In the genomic region with DNA sequence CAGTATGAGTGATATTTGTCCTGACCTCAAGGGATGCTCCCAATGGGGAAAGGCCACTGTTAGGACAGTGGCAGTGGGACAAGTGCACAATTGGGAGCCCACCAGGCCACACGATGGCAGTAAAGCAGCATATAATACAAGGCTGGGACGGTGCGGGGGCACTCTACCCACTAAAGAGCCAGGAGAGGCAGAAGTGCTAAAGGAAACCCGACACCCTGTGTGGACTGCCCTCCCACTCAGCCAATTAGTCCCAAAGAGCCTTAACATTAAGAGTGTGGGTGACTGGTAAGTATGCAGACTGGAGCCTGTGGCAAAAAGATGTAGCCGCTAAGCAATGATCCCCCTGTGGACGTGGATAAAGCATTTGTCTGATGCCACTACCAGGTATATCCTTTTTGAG, we compare ENCODE assay signal across 8 cellular contexts. TPM values are rescaled to one million over a fixed set of nuclear protein-coding genes. Genes with fewer than 3 reads are reported as not detected.
DNase-seq lines count a peak whose midpoint lies in the region; ATAC-seq and TF ChIP-seq lines count a peak whose summit lies in the region.

No MANE protein-coding gene starts in this region.

- no peak overlapping the region for H3K27ac ChIP-seq in tibial artery

- no peaks in the 10 kb centered on the region for H3K4me1 Mint-ChIP-seq in activated T-helper 17 cell treated with anti-CD3 and anti-CD28 coated beads, Interleukin-2, amount 50 U/mL, for 72 hours
- no peaks in the 10 kb centered on the region for H3K4me1 Mint-ChIP-seq in osteocyte (ENCODE audit: unreplicated experiment)

- ATAC-seq in activated T-helper 17 cell treated with anti-CD3 and anti-CD28 coated beads, Interleukin-2, amount 50 U/mL, for 72 hours (replicated peaks) = peak; percentile 94

- in situ Hi-C loops in KBM-7 (cut with MboI; ENCODE audit: low pct_unique_long_range_greater_than_20kb, low sequenced_read_pairs) = no loop called here

- H3K27me3 ChIP-seq in tibial artery = no peaks in the 10 kb centered on the region

- peaks cover 3% of the 10 kb centered on the region for H3K27me3 Mint-ChIP-seq in activated T-helper 17 cell treated with anti-CD3 and anti-CD28 coated beads, Interleukin-2, amount 50 U/mL, for 72 hours
- H3K27me3 Mint-ChIP-seq in osteocyte (ENCODE audit: unreplicated experiment) = no peaks in the 10 kb centered on the region

- H3K27ac Mint-ChIP-seq in activated T-helper 17 cell treated with anti-CD3 and anti-CD28 coated beads, Interleukin-2, amount 50 U/mL, for 72 hours = peak overlapping the region; percentile 13
- no peak overlapping the region for H3K27ac Mint-ChIP-seq in osteocyte (ENCODE audit: unreplicated experiment)

- TF ChIP-seq CTCF in foreskin fibroblast (IDR thresholded peaks at IDR 0.05; ENCODE audit: low read depth, low read length) (peak; percentile 69), osteocyte (IDR thresholded peaks at IDR 0.05) (peak; percentile 58), tibial artery (IDR thresholded peaks at IDR 0.05) (peak; percentile 41 to 45)

- no peaks in the 10 kb centered on the region for H3K36me3 ChIP-seq in tibial artery

- H3K4me3 Mint-ChIP-seq in activated T-helper 17 cell treated with anti-CD3 and anti-CD28 coated beads, Interleukin-2, amount 50 U/mL, for 72 hours = no peak overlapping the region
- no peak overlapping the region for H3K4me3 Mint-ChIP-seq in osteocyte (ENCODE audit: unreplicated experiment)

- no peaks in the 10 kb centered on the region for H3K36me3 Mint-ChIP-seq in activated T-helper 17 cell treated with anti-CD3 and anti-CD28 coated beads, Interleukin-2, amount 50 U/mL, for 72 hours (ENCODE audit: low read depth)
- no peaks in the 10 kb centered on the region for H3K36me3 Mint-ChIP-seq in osteocyte (ENCODE audit: unreplicated experiment)

- intact Hi-C loops in tibial artery (cut with DNase I; ENCODE audit: low total_unique reads) = loop anchor here (10.0 kb wide), 1 partner anchor 202 kb away; a partner anchor contains a TSS

- peaks cover 0 to 9% (median 2%) of the 10 kb centered on the region in 4 donors for H3K4me1 ChIP-seq in tibial artery

- H3K9me3 Mint-ChIP-seq in activated T-helper 17 cell treated with anti-CD3 and anti-CD28 coated beads, Interleukin-2, amount 50 U/mL, for 72 hours = no peaks in the 10 kb centered on the region
- peaks cover 3% of the 10 kb centered on the region for H3K9me3 Mint-ChIP-seq in osteocyte (ENCODE audit: unreplicated experiment)

- DNase-seq in 8988T = peak; percentile 73
- peak; percentile 89 for DNase-seq in KBM-7
- DNase-seq in RPMI7951 (ENCODE audit: low read depth) = peak; percentile 85
- DNase-seq in foreskin fibroblast = peak; percentile 61 to 79
- DNase-seq in osteocyte (ENCODE audit: extremely low spot score, unreplicated experiment) = no peak
- peak; percentile 81 to 86 for DNase-seq in tibial artery

- no peaks in the 10 kb centered on the region for H3K9me3 ChIP-seq in tibial artery

- H3K4me3 ChIP-seq in foreskin fibroblast (ENCODE audit: low read depth in 1 of 2, low read length in 2 of 2) (no peak overlapping the region), tibial artery (no peak overlapping the region)

- TF ChIP-seq POLR2A in GM15510 (IDR thresholded peaks at IDR 0.05; ENCODE audit: borderline replicate concordance, extremely low read depth, insufficient read length) = peak; percentile 25

RNA-seq across cellular contexts. Expression of a gene that starts 8.2 kb away (rescaled TPM):
- total RNA-seq in RPMI7951 (2014; rRNA removed; shearing (Covaris generic)) = 2.9 and 3.0 TPM in 2 replicates
- total RNA-seq in activated T-helper 17 cell treated with anti-CD3 and anti-CD28 coated beads, Interleukin-2, amount 50 U/mL, for 72 hours = 10 to 100 TPM; 36.8 to 58.4 TPM
- total RNA-seq in osteocyte = 11.0 and 11.3 TPM in 2 replicates

RNA-seq across cellular contexts. Expression of a gene that starts 9.4 kb away (rescaled TPM):
- 0.20 TPM in 1 of 2 replicates, not detected in the other for total RNA-seq in RPMI7951 (2014; rRNA removed; shearing (Covaris generic))
- total RNA-seq in activated T-helper 17 cell treated with anti-CD3 and anti-CD28 coated beads, Interleukin-2, amount 50 U/mL, for 72 hours = not detected
- not detected in 2 replicates for total RNA-seq in osteocyte

RNA-seq across cellular contexts. Expression of a gene that starts 44.5 kb away (rescaled TPM):
- total RNA-seq in RPMI7951 (2014; rRNA removed; shearing (Covaris generic)) = 13.5 and 16.9 TPM in 2 replicates
- 10 to 100 TPM; 18.8 to 42.7 TPM for total RNA-seq in activated T-helper 17 cell treated with anti-CD3 and anti-CD28 coated beads, Interleukin-2, amount 50 U/mL, for 72 hours
- total RNA-seq in osteocyte = 3.5 and 3.8 TPM in 2 replicates
